Comparison of ENCODE assay signal across 8 cellular contexts in genomic region chr22:19122752-19123492, GRCh38. TPM values are rescaled to one million over a fixed set of nuclear protein-coding genes. Genes with fewer than 3 reads are reported as not detected.
DNase-seq lines count a peak whose midpoint lies in the region; ATAC-seq and TF ChIP-seq lines count a peak whose summit lies in the region.

No MANE protein-coding gene starts in this region.

- H3K36me3 Mint-ChIP-seq in CD8-positive, alpha-beta memory T cell, result peaks cover 0 to 16% (median 0%) of the 10 kb centered on the region in 3 donors

- no peaks in the 10 kb centered on the region for H3K9me3 ChIP-seq in CD8-positive, alpha-beta memory T cell (ENCODE audit: low read length)
- no peaks in the 10 kb centered on the region for H3K9me3 ChIP-seq in HUES64 (ENCODE audit: insufficient read depth, low read depth, low read length)

- H3K27me3 Mint-ChIP-seq in CD8-positive, alpha-beta memory T cell, result no peaks in the 10 kb centered on the region
- no peaks in the 10 kb centered on the region for H3K27me3 Mint-ChIP-seq in stimulated activated naive CD8-positive, alpha-beta T cell treated with anti-CD3 and anti-CD28 coated beads, Interleukin-15, amount 100 ng/mL, for 72 hours

- peak overlapping the region; percentile 52 for H3K27ac ChIP-seq in CD8-positive, alpha-beta memory T cell (ENCODE audit: low read depth, low read length)
- H3K27ac ChIP-seq in HUES64 (ENCODE audit: low read depth, low read length), result 0 out of 2 replicates have a peak overlapping the region, but pooled peaks have one; percentile 12

- POLR2A ChIA-PET in CD8-positive, alpha-beta memory T cell (lab: Charles Lee), result interaction anchor here (1.4 to 2.4 kb wide), 5 partner anchors 12 to 357 kb away, joined by 3 to 14 read pairs (median 11); partner anchors contain the start of genes CDC45, ESS2 and UFD1

- peak overlapping the region; percentile 66 for H3K4me3 ChIP-seq in CD8-positive, alpha-beta memory T cell (ENCODE audit: low read length)
- H3K4me3 ChIP-seq in HUES64 (ENCODE audit: low read length), result peak overlapping the region; percentile 66

- no peak for TF ChIP-seq POLR2A in GM18505 (IDR thresholded peaks at IDR 0.05; ENCODE audit: borderline replicate concordance, extremely low read depth, insufficient read depth, insufficient read length)

- peak overlapping the region; percentile 52 for H3K9ac ChIP-seq in HUES64 (ENCODE audit: low read depth, low read length)

- peak overlapping the region; percentile 7 to 96 (median 80) for H3K27ac Mint-ChIP-seq in CD8-positive, alpha-beta memory T cell
- H3K27ac Mint-ChIP-seq in stimulated activated naive CD8-positive, alpha-beta T cell treated with anti-CD3 and anti-CD28 coated beads, Interleukin-15, amount 100 ng/mL, for 72 hours, result peak overlapping the region; percentile 63 to 83

- peaks cover 33 to 47% (median 44%) of the 10 kb centered on the region in 3 donors for H3K4me1 Mint-ChIP-seq in CD8-positive, alpha-beta memory T cell
- peaks cover 48% of the 10 kb centered on the region for H3K4me1 Mint-ChIP-seq in stimulated activated naive CD8-positive, alpha-beta T cell treated with anti-CD3 and anti-CD28 coated beads, Interleukin-15, amount 100 ng/mL, for 72 hours

- no peak for ATAC-seq in stimulated activated naive CD8-positive, alpha-beta T cell treated with anti-CD3 and anti-CD28 coated beads, Interleukin-15, amount 100 ng/mL, for 72 hours
- ATAC-seq in HG03196 (IDR thresholded peaks at IDR 0.05; ENCODE audit: unreplicated experiment) (no peak), HG03039 (IDR thresholded peaks at IDR 0.05; ENCODE audit: unreplicated experiment) (no peak), GM18505 (IDR thresholded peaks at IDR 0.05; ENCODE audit: unreplicated experiment) (no peak)

- H3K27me3 ChIP-seq in CD8-positive, alpha-beta memory T cell (ENCODE audit: insufficient read depth, low read length, poor library complexity, severe bottlenecking), result no peaks in the 10 kb centered on the region
- no peaks in the 10 kb centered on the region for H3K27me3 ChIP-seq in HUES64 (ENCODE audit: insufficient read depth, low read length)

- CTCF ChIA-PET in CD8-positive, alpha-beta memory T cell (lab: Charles Lee), result interaction anchor here (0.6 to 1.8 kb wide), 4 partner anchors 12 to 21 kb away, joined by 3 to 10 read pairs (median 4); partner anchors contain the start of gene ESS2

- peaks cover 41% of the 10 kb centered on the region for H3K4me1 ChIP-seq in CD8-positive, alpha-beta memory T cell (ENCODE audit: insufficient read depth, low read length)
- peaks cover 15% of the 10 kb centered on the region; the same call in 1 of the 2 replicates for H3K4me1 ChIP-seq in HUES64 (ENCODE audit: insufficient read depth, low read length)

- peak overlapping the region; percentile 67 to 96 (median 82) for H3K4me3 Mint-ChIP-seq in CD8-positive, alpha-beta memory T cell
- peak overlapping the region; percentile 85 to 91 for H3K4me3 Mint-ChIP-seq in stimulated activated naive CD8-positive, alpha-beta T cell treated with anti-CD3 and anti-CD28 coated beads, Interleukin-15, amount 100 ng/mL, for 72 hours

- WGBS in HUES64, result 16% methylated on average over 27 of the region's 27 CpGs

- H3K36me3 ChIP-seq in CD8-positive, alpha-beta memory T cell (ENCODE audit: insufficient read depth, low read length), result peaks cover 6% of the 10 kb centered on the region
- H3K36me3 ChIP-seq in HUES64 (ENCODE audit: insufficient read depth, low read length), result peaks cover 14% of the 10 kb centered on the region

- DNase-seq in CD8-positive, alpha-beta memory T cell, result peak in 1 of 5 donors; percentile 41
- DNase-seq in astrocyte of the hippocampus (ENCODE audit: low read depth, low spot score) (peak; percentile 45), islet precursor cell (peak; percentile 67)
- no peak for DNase-seq in stimulated activated naive CD8-positive, alpha-beta T cell treated with anti-CD3 and anti-CD28 coated beads, Interleukin-15, amount 100 ng/mL, for 72 hours

- no peaks in the 10 kb centered on the region for H3K9me3 Mint-ChIP-seq in CD8-positive, alpha-beta memory T cell
- no peaks in the 10 kb centered on the region for H3K9me3 Mint-ChIP-seq in stimulated activated naive CD8-positive, alpha-beta T cell treated with anti-CD3 and anti-CD28 coated beads, Interleukin-15, amount 100 ng/mL, for 72 hours

RNA-seq across cellular contexts. Expression of gene DGCR2, which starts 0.7 kb away (rescaled TPM):
- total RNA-seq in CD8-positive, alpha-beta memory T cell, result 10 to 100 TPM; 26.9 to 28.4 TPM
- polyA plus RNA-seq in CD8-positive, alpha-beta memory T cell, result 51.7 TPM
- 41.7 TPM for polyA plus RNA-seq in HUES64 (2013, experiment 1 of 2)
- 35.9 TPM for polyA plus RNA-seq in HUES64 (2013, experiment 2 of 2)

RNA-seq across cellular contexts. Expression of gene TSSK2, which starts 8.2 kb away (rescaled TPM):
- not detected for total RNA-seq in CD8-positive, alpha-beta memory T cell
- polyA plus RNA-seq in CD8-positive, alpha-beta memory T cell, result not detected
- not detected for polyA plus RNA-seq in HUES64 (2013, experiment 1 of 2)
- not detected for polyA plus RNA-seq in HUES64 (2013, experiment 2 of 2)

RNA-seq across cellular contexts. Expression of gene ESS2, which starts 21.5 kb away (rescaled TPM):
- total RNA-seq in CD8-positive, alpha-beta memory T cell, result 10 to 100 TPM; 18.7 to 19.6 TPM
- 9.3 TPM for polyA plus RNA-seq in CD8-positive, alpha-beta memory T cell
- 13.9 TPM for polyA plus RNA-seq in HUES64 (2013, experiment 1 of 2)
- polyA plus RNA-seq in HUES64 (2013, experiment 2 of 2), result 14.4 TPM

RNA-seq across cellular contexts. Expression of gene GSC2, which starts 27.2 kb away (rescaled TPM):
- not detected for total RNA-seq in CD8-positive, alpha-beta memory T cell
- polyA plus RNA-seq in CD8-positive, alpha-beta memory T cell, result not detected
- polyA plus RNA-seq in HUES64 (2013, experiment 1 of 2), result not detected
- polyA plus RNA-seq in HUES64 (2013, experiment 2 of 2), result not detected

RNA-seq across cellular contexts. Expression of gene SLC25A1, which starts 55.6 kb away (rescaled TPM):
- 10 to 100 TPM; 42.4 to 44.7 TPM for total RNA-seq in CD8-positive, alpha-beta memory T cell
- 69.9 TPM for polyA plus RNA-seq in CD8-positive, alpha-beta memory T cell
- 115 TPM for polyA plus RNA-seq in HUES64 (2013, experiment 1 of 2)
- 128 TPM for polyA plus RNA-seq in HUES64 (2013, experiment 2 of 2)

Comparison
In these comparisons a context has a peak if more than half of its experiments do, and no peak if none do; other contexts are left out.
1. DNase-seq: peak in astrocyte of the hippocampus (single experiment) and islet precursor cell (single experiment); none in stimulated activated naive CD8-positive, alpha-beta T cell treated with anti-CD3 and anti-CD28 coated beads, Interleukin-15, amount 100 ng/mL, for 72 hours (0 of 2).